10 cellular contexts compared by ENCODE assay signal in the genomic region with DNA sequence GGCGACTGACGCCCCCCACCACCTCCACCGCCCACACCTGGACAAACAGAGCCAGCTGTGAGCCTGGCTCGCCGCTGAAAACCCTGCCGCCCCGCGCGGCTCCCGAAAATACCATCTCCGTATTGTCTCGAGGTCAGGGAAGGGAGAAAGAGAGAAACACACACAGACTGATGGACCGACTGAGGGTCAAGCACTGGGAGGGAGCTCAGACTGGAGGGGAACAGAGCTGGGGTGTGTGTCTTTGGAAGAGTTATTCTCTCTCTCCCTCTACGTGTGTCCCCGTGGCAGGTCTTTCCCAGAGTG. TPM values are rescaled to one million over a fixed set of nuclear protein-coding genes. Genes with fewer than 3 reads are reported as not detected.
DNase-seq lines count a peak whose midpoint lies in the region; ATAC-seq and TF ChIP-seq lines count a peak whose summit lies in the region.
"Had no signal": no experiment of that assay in that cellular context is flagged by ENCODE, and none has a peak within 500 bp of the region (broad histone marks: within the 10 kb centered on the region; RNA-seq: fewer than 3 reads in every experiment).

No MANE protein-coding gene starts in this region.

- H4K5ac ChIP-seq in mesendoderm (ENCODE audit: low read length), result no peak overlapping the region

- no peak overlapping the region for H3K27ac Mint-ChIP-seq in GM23338
- H3K27ac Mint-ChIP-seq in activated naive CD8-positive, alpha-beta T cell treated with anti-CD3 and anti-CD28 coated beads, Interleukin-2, amount 10 ng/mL, durations not matched to agents 7 days and 5 days, result no peak overlapping the region

- peak overlapping the region; percentile 89 for H3K4me2 ChIP-seq in GM23338
- H3K4me2 ChIP-seq in mesendoderm (ENCODE audit: low read length), result peak overlapping the region; percentile 8

- no peaks in the 10 kb centered on the region for H3K9me3 Mint-ChIP-seq in GM23338
- peaks cover 1% of the 10 kb centered on the region for H3K9me3 Mint-ChIP-seq in activated naive CD8-positive, alpha-beta T cell treated with anti-CD3 and anti-CD28 coated beads, Interleukin-2, amount 10 ng/mL, durations not matched to agents 7 days and 5 days

- no peak overlapping the region for H2BK15ac ChIP-seq in mesendoderm (replicated peaks; ENCODE audit: low read depth)

- H2AK5ac ChIP-seq in mesendoderm (ENCODE audit: low read length), result no peak overlapping the region

- no peak overlapping the region for H2BK5ac ChIP-seq in mesendoderm (ENCODE audit: low read length)

- peaks cover 14% of the 10 kb centered on the region for H4K20me1 ChIP-seq in GM23338 (replicated peaks; ENCODE audit: insufficient read depth)

- peak overlapping the region; percentile 20 for H3K4me3 ChIP-seq in AG10803 (ENCODE audit: low read length)
- H3K4me3 ChIP-seq in GM23338, result peak overlapping the region; percentile 49
- no peak overlapping the region for H3K4me3 ChIP-seq in mesendoderm (ENCODE audit: low read length)
- H3K4me3 ChIP-seq: lung had no signal

- H3K9me2 ChIP-seq in GM23338 (ENCODE audit: insufficient read depth), result no peaks in the 10 kb centered on the region

- WGBS in mesendoderm (ENCODE audit: extremely low coverage, insufficient coverage, low lambda C conversion rate), result no CpG with 5 or more reads among the region's 15 CpGs

- H3K27me3 ChIP-seq in GM23338 (ENCODE audit: insufficient read depth), result peaks cover 100% of the 10 kb centered on the region
- H3K27me3 ChIP-seq in mesendoderm (ENCODE audit: insufficient read depth, low read length, poor library complexity), result peaks cover 61% of the 10 kb centered on the region

- peaks cover 63% of the 10 kb centered on the region for H3K4me1 ChIP-seq in GM23338 (ENCODE audit: insufficient read depth)
- H3K4me1 ChIP-seq in mesendoderm (ENCODE audit: control insufficient read depth, low read depth, low read length), result peaks cover 17% of the 10 kb centered on the region

- H3K4ac ChIP-seq in mesendoderm (ENCODE audit: low read depth, low read length), result no peak overlapping the region

- H3K79me1 ChIP-seq in mesendoderm (ENCODE audit: low read length), result no peaks in the 10 kb centered on the region

- H3K36me3 Mint-ChIP-seq in GM23338 (ENCODE audit: low read depth), result no peaks in the 10 kb centered on the region; the same call in 2 of the 3 replicates
- H3K36me3 Mint-ChIP-seq in activated naive CD8-positive, alpha-beta T cell treated with anti-CD3 and anti-CD28 coated beads, Interleukin-2, amount 10 ng/mL, durations not matched to agents 7 days and 5 days, result peaks cover 3% of the 10 kb centered on the region

- TF ChIP-seq CTCF in AG10803 (conservative IDR thresholded peaks at IDR 0.05; ENCODE audit: low read length), result no peak
- no peak for TF ChIP-seq CTCF in GM23338 (conservative IDR thresholded peaks at IDR 0.05; ENCODE audit: low read depth in 2 of 2)

- no peak overlapping the region for H3K27ac ChIP-seq in GM23338 (ENCODE audit: low read depth)
- H3K27ac ChIP-seq in mesendoderm (ENCODE audit: low read depth, low read length), result no peak overlapping the region

- H4K8ac ChIP-seq in mesendoderm (ENCODE audit: low read depth, low read length), result no peak overlapping the region

- H3K18ac ChIP-seq in mesendoderm (ENCODE audit: low read length), result no peak overlapping the region

- ATAC-seq in GM23338 (no peak), GM18520 (IDR thresholded peaks at IDR 0.05; ENCODE audit: unreplicated experiment) (no peak), GM18519 (IDR thresholded peaks at IDR 0.05; ENCODE audit: low FRiP score, unreplicated experiment) (no peak)
- ATAC-seq in activated naive CD8-positive, alpha-beta T cell treated with anti-CD3 and anti-CD28 coated beads, Interleukin-2, amount 10 ng/mL, durations not matched to agents 7 days and 5 days (ENCODE audit: low read depth), result no peak

- H3K9ac ChIP-seq in mesendoderm (ENCODE audit: low read length), result no peak overlapping the region

- H3K79me2 ChIP-seq in GM23338 (replicated peaks; ENCODE audit: insufficient read depth), result no peaks in the 10 kb centered on the region
- no peaks in the 10 kb centered on the region for H3K79me2 ChIP-seq in mesendoderm (ENCODE audit: control insufficient read depth, insufficient read depth, low read length)

- H3K23ac ChIP-seq in mesendoderm (ENCODE audit: low read length), result no peak overlapping the region

- H3K4me1 Mint-ChIP-seq in GM23338, result peaks cover 59% of the 10 kb centered on the region
- H3K4me1 Mint-ChIP-seq in activated naive CD8-positive, alpha-beta T cell treated with anti-CD3 and anti-CD28 coated beads, Interleukin-2, amount 10 ng/mL, durations not matched to agents 7 days and 5 days, result peaks cover 43% of the 10 kb centered on the region

- peak overlapping the region; percentile 19 for H3K56ac ChIP-seq in mesendoderm (ENCODE audit: low read length)

- H2AFZ ChIP-seq in GM23338, result no peak overlapping the region; the same call in 1 of the 2 replicates

- peak overlapping the region; percentile 71 for H3K4me3 Mint-ChIP-seq in GM23338
- peak overlapping the region; percentile 31 for H3K4me3 Mint-ChIP-seq in activated naive CD8-positive, alpha-beta T cell treated with anti-CD3 and anti-CD28 coated beads, Interleukin-2, amount 10 ng/mL, durations not matched to agents 7 days and 5 days

- DNase-seq in AG10803 (ENCODE audit: low read depth) (no peak), GM23338 (ENCODE audit: low spot score) (peak; percentile 59), mesendoderm (peak; percentile 31), kidney tubule cell (ENCODE audit: low spot score) (no peak)
- DNase-seq in activated naive CD8-positive, alpha-beta T cell treated with anti-CD3 and anti-CD28 coated beads, Interleukin-2, amount 10 ng/mL, durations not matched to agents 7 days and 5 days, result no peak
- DNase-seq in effector CD4-positive, alpha-beta T cell, result no peak
- DNase-seq: stimulated activated naive CD4-positive, alpha-beta T cell treated with Interleukin-2 at 50 U/mL for 16 hours had no signal

- H3F3A ChIP-seq in GM23338 (replicated peaks; ENCODE audit: low read depth), result peaks cover 37% of the 10 kb centered on the region

- peaks cover 98% of the 10 kb centered on the region for H3K27me3 Mint-ChIP-seq in GM23338 (ENCODE audit: insufficient read depth, low read depth, poor library complexity)
- H3K27me3 Mint-ChIP-seq in activated naive CD8-positive, alpha-beta T cell treated with anti-CD3 and anti-CD28 coated beads, Interleukin-2, amount 10 ng/mL, durations not matched to agents 7 days and 5 days, result peaks cover 94% of the 10 kb centered on the region

- POLR2A ChIA-PET in activated naive CD8-positive, alpha-beta T cell treated with anti-CD3 and anti-CD28 coated beads, Interleukin-2, amount 10 ng/mL, durations not matched to agents 7 days and 5 days (lab: Charles Lee), result no interaction called here

- H3K36me3 ChIP-seq in GM23338 (ENCODE audit: insufficient read depth), result no peaks in the 10 kb centered on the region
- no peaks in the 10 kb centered on the region for H3K36me3 ChIP-seq in mesendoderm (ENCODE audit: control insufficient read depth, insufficient read depth, low read length)

- no peak overlapping the region for H2BK120ac ChIP-seq in mesendoderm (ENCODE audit: low read depth, low read length)

TF ChIP-seq in GM23338, 12 proteins besides CTCF, POLR2A, EP300 and RAD21:
- TF ChIP-seq POLR2AphosphoS5 (IDR thresholded peaks at IDR 0.05; ENCODE audit: low read depth), result no peak
- TF ChIP-seq, protein P1, sequence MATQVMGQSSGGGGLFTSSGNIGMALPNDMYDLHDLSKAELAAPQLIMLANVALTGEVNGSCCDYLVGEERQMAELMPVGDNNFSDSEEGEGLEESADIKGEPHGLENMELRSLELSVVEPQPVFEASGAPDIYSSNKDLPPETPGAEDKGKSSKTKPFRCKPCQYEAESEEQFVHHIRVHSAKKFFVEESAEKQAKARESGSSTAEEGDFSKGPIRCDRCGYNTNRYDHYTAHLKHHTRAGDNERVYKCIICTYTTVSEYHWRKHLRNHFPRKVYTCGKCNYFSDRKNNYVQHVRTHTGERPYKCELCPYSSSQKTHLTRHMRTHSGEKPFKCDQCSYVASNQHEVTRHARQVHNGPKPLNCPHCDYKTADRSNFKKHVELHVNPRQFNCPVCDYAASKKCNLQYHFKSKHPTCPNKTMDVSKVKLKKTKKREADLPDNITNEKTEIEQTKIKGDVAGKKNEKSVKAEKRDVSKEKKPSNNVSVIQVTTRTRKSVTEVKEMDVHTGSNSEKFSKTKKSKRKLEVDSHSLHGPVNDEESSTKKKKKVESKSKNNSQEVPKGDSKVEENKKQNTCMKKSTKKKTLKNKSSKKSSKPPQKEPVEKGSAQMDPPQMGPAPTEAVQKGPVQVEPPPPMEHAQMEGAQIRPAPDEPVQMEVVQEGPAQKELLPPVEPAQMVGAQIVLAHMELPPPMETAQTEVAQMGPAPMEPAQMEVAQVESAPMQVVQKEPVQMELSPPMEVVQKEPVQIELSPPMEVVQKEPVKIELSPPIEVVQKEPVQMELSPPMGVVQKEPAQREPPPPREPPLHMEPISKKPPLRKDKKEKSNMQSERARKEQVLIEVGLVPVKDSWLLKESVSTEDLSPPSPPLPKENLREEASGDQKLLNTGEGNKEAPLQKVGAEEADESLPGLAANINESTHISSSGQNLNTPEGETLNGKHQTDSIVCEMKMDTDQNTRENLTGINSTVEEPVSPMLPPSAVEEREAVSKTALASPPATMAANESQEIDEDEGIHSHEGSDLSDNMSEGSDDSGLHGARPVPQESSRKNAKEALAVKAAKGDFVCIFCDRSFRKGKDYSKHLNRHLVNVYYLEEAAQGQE (IDR thresholded peaks at IDR 0.05; ENCODE audit: unreplicated experiment), result no peak
- no peak for TF ChIP-seq NANOG (IDR thresholded peaks at IDR 0.05; ENCODE audit: borderline replicate concordance)
- TF ChIP-seq JUNB (IDR thresholded peaks at IDR 0.05; ENCODE audit: unreplicated experiment), result no peak
- TF ChIP-seq STAT1 (IDR thresholded peaks at IDR 0.05; ENCODE audit: unreplicated experiment), result no peak
- TF ChIP-seq CREB1 (CRISPR knock-in tag; IDR thresholded peaks at IDR 0.05; ENCODE audit: low read depth), result no peak
- TF ChIP-seq ZNF114 (CRISPR knock-in tag; IDR thresholded peaks at IDR 0.05), result no peak
- peak; percentile 24 for TF ChIP-seq EZH2phosphoT487 (IDR thresholded peaks at IDR 0.05; ENCODE audit: unreplicated experiment)
- peak; percentile 64 for TF ChIP-seq EZH2 (IDR thresholded peaks at IDR 0.05; ENCODE audit: low read depth, unreplicated experiment)

RNA-seq across cellular contexts. Expression of a gene that starts 4.1 kb away (rescaled TPM):
- 0.35 and 0.78 TPM in 2 replicates for total RNA-seq in GM23338 (2014; rRNA removed; shearing (Covaris generic))
- 0.66 and 0.71 TPM in 2 replicates for polyA plus RNA-seq in GM23338 (2016; fragmentation: Nextera tagmentation; extraction: Ambion mirVana)
- total RNA-seq in activated naive CD8-positive, alpha-beta T cell treated with anti-CD3 and anti-CD28 coated beads, Interleukin-2, amount 10 ng/mL, durations not matched to agents 7 days and 5 days, result not detected
- 0.21 TPM for polyA plus RNA-seq in mesendoderm (2013, experiment 1 of 2)
- polyA plus RNA-seq in mesendoderm (2013, experiment 2 of 2), result 0.17 TPM

Comparison
In these comparisons a context has a peak if more than half of its experiments do, and no peak if none do; other contexts are left out.
1. DNase-seq: peak in GM23338 (single experiment) and mesendoderm (single experiment); none in AG10803 (single experiment), activated naive CD8-positive, alpha-beta T cell treated with anti-CD3 and anti-CD28 coated beads, Interleukin-2, amount 10 ng/mL, durations not matched to agents 7 days and 5 days (single experiment), effector CD4-positive, alpha-beta T cell (single experiment) and kidney tubule cell (single experiment).